1 cellular context compared by ENCODE assay signal in the genomic region with DNA sequence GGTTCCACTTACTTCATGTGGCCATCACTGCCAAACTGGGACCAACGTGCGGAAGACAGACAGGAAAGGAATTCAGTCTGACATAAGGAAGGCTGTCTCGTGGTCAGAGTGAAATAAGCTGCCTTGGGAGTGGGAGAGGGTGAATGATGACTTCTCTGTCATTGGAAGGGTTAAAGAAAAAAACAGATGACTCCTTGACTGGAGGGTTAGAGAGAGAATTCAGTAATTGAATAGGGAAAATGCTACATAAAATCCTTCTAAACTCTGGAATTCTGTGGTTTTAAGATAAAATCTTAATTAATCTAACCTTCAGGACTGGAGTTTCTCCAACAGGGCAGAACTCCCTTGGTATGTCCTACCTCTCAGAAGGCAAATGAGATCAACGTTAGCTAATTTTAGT.
TF ChIP-seq lines count a peak whose summit lies in the region.

No MANE protein-coding gene starts in this region.

TF ChIP-seq in SK-N-SH treated with all-trans-retinoic acid at 6 μM for 48 hours, 23 proteins besides CTCF, POLR2A, EP300 and RAD21 (continued from another document):
- TF ChIP-seq, protein P1, sequence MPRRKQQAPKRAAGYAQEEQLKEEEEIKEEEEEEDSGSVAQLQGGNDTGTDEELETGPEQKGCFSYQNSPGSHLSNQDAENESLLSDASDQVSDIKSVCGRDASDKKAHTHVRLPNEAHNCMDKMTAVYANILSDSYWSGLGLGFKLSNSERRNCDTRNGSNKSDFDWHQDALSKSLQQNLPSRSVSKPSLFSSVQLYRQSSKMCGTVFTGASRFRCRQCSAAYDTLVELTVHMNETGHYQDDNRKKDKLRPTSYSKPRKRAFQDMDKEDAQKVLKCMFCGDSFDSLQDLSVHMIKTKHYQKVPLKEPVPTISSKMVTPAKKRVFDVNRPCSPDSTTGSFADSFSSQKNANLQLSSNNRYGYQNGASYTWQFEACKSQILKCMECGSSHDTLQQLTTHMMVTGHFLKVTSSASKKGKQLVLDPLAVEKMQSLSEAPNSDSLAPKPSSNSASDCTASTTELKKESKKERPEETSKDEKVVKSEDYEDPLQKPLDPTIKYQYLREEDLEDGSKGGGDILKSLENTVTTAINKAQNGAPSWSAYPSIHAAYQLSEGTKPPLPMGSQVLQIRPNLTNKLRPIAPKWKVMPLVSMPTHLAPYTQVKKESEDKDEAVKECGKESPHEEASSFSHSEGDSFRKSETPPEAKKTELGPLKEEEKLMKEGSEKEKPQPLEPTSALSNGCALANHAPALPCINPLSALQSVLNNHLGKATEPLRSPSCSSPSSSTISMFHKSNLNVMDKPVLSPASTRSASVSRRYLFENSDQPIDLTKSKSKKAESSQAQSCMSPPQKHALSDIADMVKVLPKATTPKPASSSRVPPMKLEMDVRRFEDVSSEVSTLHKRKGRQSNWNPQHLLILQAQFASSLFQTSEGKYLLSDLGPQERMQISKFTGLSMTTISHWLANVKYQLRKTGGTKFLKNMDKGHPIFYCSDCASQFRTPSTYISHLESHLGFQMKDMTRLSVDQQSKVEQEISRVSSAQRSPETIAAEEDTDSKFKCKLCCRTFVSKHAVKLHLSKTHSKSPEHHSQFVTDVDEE (CRISPR knock-in tag; IDR thresholded peaks at IDR 0.05): no peak
- TF ChIP-seq, protein P2, sequence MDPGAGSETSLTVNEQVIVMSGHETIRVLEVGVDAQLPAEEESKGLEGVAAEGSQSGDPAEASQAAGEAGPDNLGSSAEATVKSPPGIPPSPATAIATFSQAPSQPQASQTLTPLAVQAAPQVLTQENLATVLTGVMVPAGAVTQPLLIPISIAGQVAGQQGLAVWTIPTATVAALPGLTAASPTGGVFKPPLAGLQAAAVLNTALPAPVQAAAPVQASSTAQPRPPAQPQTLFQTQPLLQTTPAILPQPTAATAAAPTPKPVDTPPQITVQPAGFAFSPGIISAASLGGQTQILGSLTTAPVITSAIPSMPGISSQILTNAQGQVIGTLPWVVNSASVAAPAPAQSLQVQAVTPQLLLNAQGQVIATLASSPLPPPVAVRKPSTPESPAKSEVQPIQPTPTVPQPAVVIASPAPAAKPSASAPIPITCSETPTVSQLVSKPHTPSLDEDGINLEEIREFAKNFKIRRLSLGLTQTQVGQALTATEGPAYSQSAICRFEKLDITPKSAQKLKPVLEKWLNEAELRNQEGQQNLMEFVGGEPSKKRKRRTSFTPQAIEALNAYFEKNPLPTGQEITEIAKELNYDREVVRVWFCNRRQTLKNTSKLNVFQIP (CRISPR knock-in tag; IDR thresholded peaks at IDR 0.05; ENCODE audit: borderline replicate concordance, low read depth): no peak
- no peak for TF ChIP-seq ESRRG (CRISPR knock-in tag; IDR thresholded peaks at IDR 0.05)
- TF ChIP-seq SNAI2 (CRISPR knock-in tag; IDR thresholded peaks at IDR 0.05): no peak
- no peak for TF ChIP-seq ZNF8 (CRISPR knock-in tag; IDR thresholded peaks at IDR 0.05)
- no peak for TF ChIP-seq RARB (CRISPR knock-in tag; IDR thresholded peaks at IDR 0.05)
- TF ChIP-seq CSDC2 (CRISPR knock-in tag; IDR thresholded peaks at IDR 0.05): no peak
- TF ChIP-seq, protein P3, sequence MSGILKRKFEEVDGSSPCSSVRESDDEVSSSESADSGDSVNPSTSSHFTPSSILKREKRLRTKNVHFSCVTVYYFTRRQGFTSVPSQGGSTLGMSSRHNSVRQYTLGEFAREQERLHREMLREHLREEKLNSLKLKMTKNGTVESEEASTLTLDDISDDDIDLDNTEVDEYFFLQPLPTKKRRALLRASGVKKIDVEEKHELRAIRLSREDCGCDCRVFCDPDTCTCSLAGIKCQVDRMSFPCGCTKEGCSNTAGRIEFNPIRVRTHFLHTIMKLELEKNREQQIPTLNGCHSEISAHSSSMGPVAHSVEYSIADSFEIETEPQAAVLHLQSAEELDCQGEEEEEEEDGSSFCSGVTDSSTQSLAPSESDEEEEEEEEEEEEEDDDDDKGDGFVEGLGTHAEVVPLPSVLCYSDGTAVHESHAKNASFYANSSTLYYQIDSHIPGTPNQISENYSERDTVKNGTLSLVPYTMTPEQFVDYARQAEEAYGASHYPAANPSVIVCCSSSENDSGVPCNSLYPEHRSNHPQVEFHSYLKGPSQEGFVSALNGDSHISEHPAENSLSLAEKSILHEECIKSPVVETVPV (CRISPR knock-in tag; IDR thresholded peaks at IDR 0.05): no peak; the same call in 1 of the 2 replicates
- TF ChIP-seq TCF4 (CRISPR knock-in tag; IDR thresholded peaks at IDR 0.05; ENCODE audit: borderline replicate concordance): peak; percentile 58; the same call in 1 of the 2 replicates
- no peak for TF ChIP-seq ARNTL (CRISPR knock-in tag; IDR thresholded peaks at IDR 0.05; ENCODE audit: borderline replicate concordance, low read depth)
- TF ChIP-seq GLIS3 (CRISPR knock-in tag; IDR thresholded peaks at IDR 0.05): peak; percentile 31; the same call in 1 of the 2 replicates
- no peak for TF ChIP-seq ZNF565 (CRISPR knock-in tag; conservative IDR thresholded peaks at IDR 0.05; ENCODE audit: low read depth)
